20 cellular contexts compared by ENCODE assay signal in the genomic region with DNA sequence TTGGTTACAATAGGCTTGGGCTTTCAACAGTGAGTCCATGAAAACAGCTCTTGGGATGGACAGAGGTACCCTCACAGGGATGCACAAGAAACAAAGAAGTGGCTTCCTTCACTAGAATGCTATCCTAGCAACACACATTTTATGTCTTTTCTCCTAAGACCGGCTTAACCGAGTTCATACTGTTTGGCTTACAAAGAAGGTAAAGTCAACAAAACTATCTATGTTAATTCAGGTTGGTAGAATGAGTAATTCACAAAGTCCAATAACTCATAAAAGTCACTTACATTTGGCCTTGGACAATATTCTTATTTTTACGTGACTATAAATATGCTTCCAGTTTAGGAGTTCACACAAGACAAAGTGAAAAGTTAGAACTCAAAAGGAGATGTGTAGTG. TPM values are rescaled to one million over a fixed set of nuclear protein-coding genes. Genes with fewer than 3 reads are reported as not detected.
DNase-seq lines count a peak whose midpoint lies in the region; ATAC-seq and TF ChIP-seq lines count a peak whose summit lies in the region.
"Had no signal": no experiment of that assay in that cellular context is flagged by ENCODE, and none has a peak within 500 bp of the region (broad histone marks: within the 10 kb centered on the region; RNA-seq: fewer than 3 reads in every experiment).

No MANE protein-coding gene starts in this region.

- DNase-seq in RWPE2 (ENCODE audit: low spot score) (no peak), hepatocyte (ENCODE audit: low spot score) (peak; percentile 33), KBM-7 (no peak), posterior cingulate gyrus (no peak), putamen (ENCODE audit: low spot score) (no peak)
- DNase-seq: ACHN; activated B cell treated with CpG ODN at 0.5 μM for 24 hours; activated CD4-positive, alpha-beta memory T cell treated with anti-CD3 and anti-CD28 coated beads, Interleukin-2, amount 10 ng/mL, durations not matched to agents 7 days and 5 days; activated naive CD4-positive, alpha-beta T cell; NCI-H1436 treated with DMSO at 0.1 percent for 48 hours; NCI-H2171; NCI-H69; SJCRH30; substantia nigra had no signal

- in situ Hi-C loops in KBM-7 (cut with MboI; ENCODE audit: low pct_unique_long_range_greater_than_20kb, low sequenced_read_pairs): loop anchor here (25.0 kb wide), 1 partner anchor 648 kb away; no protein-coding TSS in a partner anchor

- H3K4me3 ChIP-seq in BLaER1 treated with 17β-estradiol and CSF1 and Interleukin-3, amounts not matched to agents 10 nM and 100 nM: peak overlapping the region in 7 of 10 experiments; percentile 38 to 56 (median 43); a peak in 12 of 20 replicates
- no peak overlapping the region for H3K4me3 ChIP-seq in RWPE2 (ENCODE audit: severe bottlenecking)
- H3K4me3 ChIP-seq in hepatocyte: no peak overlapping the region
- no peak overlapping the region for H3K4me3 ChIP-seq in neutrophil (ENCODE audit: low read depth in 1 of 2, low read length in 1 of 2)
- H3K4me3 ChIP-seq: SJCRH30 had no signal

- no peak overlapping the region for H2AFZ ChIP-seq in hepatocyte
- H2AFZ ChIP-seq: parathyroid adenoma had no signal

- H3K79me2 ChIP-seq in hepatocyte: no peaks in the 10 kb centered on the region
- H3K79me2 ChIP-seq: parathyroid adenoma had no signal

- peak overlapping the region; percentile 64 to 97 (median 92) for H3K4me2 ChIP-seq in BLaER1 treated with 17β-estradiol and CSF1 and Interleukin-3, amounts not matched to agents 10 nM and 100 nM
- H3K4me2 ChIP-seq in hepatocyte: peak overlapping the region; percentile 29

- H3K9ac ChIP-seq in BLaER1 treated with 17β-estradiol and CSF1 and Interleukin-3, amounts not matched to agents 10 nM and 100 nM: peak overlapping the region in 9 of 11 experiments; percentile 17 to 88 (median 60); a peak in 17 of 22 replicates
- H3K9ac ChIP-seq: parathyroid adenoma had no signal

- TF ChIP-seq CTCF in RWPE2 (IDR thresholded peaks at IDR 0.05; ENCODE audit: poor library complexity, severe bottlenecking): no peak
- no peak for TF ChIP-seq CTCF in hepatocyte (IDR thresholded peaks at IDR 0.05; ENCODE audit: poor library complexity)
- no peak for TF ChIP-seq CTCF in neutrophil (IDR thresholded peaks at IDR 0.05)

- ATAC-seq in RWPE2 (ENCODE audit: low read depth) (no peak), GM18858 (IDR thresholded peaks at IDR 0.05; ENCODE audit: unreplicated experiment) (no peak)

- no peaks in the 10 kb centered on the region for H3K27me3 ChIP-seq in BLaER1 treated with 17β-estradiol and CSF1 and Interleukin-3, amounts not matched to agents 10 nM and 100 nM
- no peaks in the 10 kb centered on the region for H3K27me3 ChIP-seq in RWPE2 (ENCODE audit: insufficient read depth, poor library complexity, severe bottlenecking)
- no peaks in the 10 kb centered on the region for H3K27me3 ChIP-seq in hepatocyte
- H3K27me3 ChIP-seq in neutrophil: no peaks in the 10 kb centered on the region
- H3K27me3 ChIP-seq: SJCRH30 had no signal

- peaks cover 78 to 99% (median 95%) of the 10 kb centered on the region in 10 experiments for H3K4me1 ChIP-seq in BLaER1 treated with 17β-estradiol and CSF1 and Interleukin-3, amounts not matched to agents 10 nM and 100 nM
- peaks cover 44% of the 10 kb centered on the region for H3K4me1 ChIP-seq in RWPE2 (ENCODE audit: insufficient read depth, poor library complexity, severe bottlenecking)
- peaks cover 17% of the 10 kb centered on the region for H3K4me1 ChIP-seq in hepatocyte (ENCODE audit: insufficient read depth)
- peaks cover 94 to 97% of the 10 kb centered on the region in 2 experiments for H3K4me1 ChIP-seq in neutrophil (ENCODE audit: control insufficient read depth in 1 of 2, insufficient read depth in 1 of 2, low read depth in 1 of 2, low read length in 1 of 2)
- H3K4me1 ChIP-seq: parathyroid adenoma, SJCRH30 had no signal

- H3K9me2 ChIP-seq in hepatocyte (replicated peaks; ENCODE audit: insufficient read depth): no peaks in the 10 kb centered on the region

- WGBS in hepatocyte (ENCODE audit: low lambda C conversion rate, missing lambda C conversion rate): 50% methylated on average over 3 of the region's 3 CpGs

- no peaks in the 10 kb centered on the region for H3K9me3 ChIP-seq in BLaER1 treated with 17β-estradiol and CSF1 and Interleukin-3, amounts not matched to agents 10 nM and 100 nM (replicated peaks in 1 of 11)
- no peaks in the 10 kb centered on the region for H3K9me3 ChIP-seq in RWPE2 (ENCODE audit: severe bottlenecking)
- no peaks in the 10 kb centered on the region for H3K9me3 ChIP-seq in hepatocyte (ENCODE audit: low read depth)
- H3K9me3 ChIP-seq in neutrophil: no peaks in the 10 kb centered on the region
- H3K9me3 ChIP-seq: SJCRH30 had no signal

- no peaks in the 10 kb centered on the region for H4K20me1 ChIP-seq in BLaER1 treated with 17β-estradiol and CSF1 and Interleukin-3, amounts not matched to agents 10 nM and 100 nM
- no peaks in the 10 kb centered on the region for H4K20me1 ChIP-seq in hepatocyte (ENCODE audit: insufficient read depth, poor library complexity, severe bottlenecking)

- intact Hi-C loops in posterior cingulate gyrus (cut with DNase I): no loop called here

- peaks cover 0 to 30% (median 0%) of the 10 kb centered on the region in 11 experiments; a peak in 4 of 22 replicates for H3K36me3 ChIP-seq in BLaER1 treated with 17β-estradiol and CSF1 and Interleukin-3, amounts not matched to agents 10 nM and 100 nM
- H3K36me3 ChIP-seq in RWPE2 (ENCODE audit: low read depth) (no peaks in the 10 kb centered on the region), hepatocyte (replicated peaks; ENCODE audit: insufficient read depth, low read depth) (no peaks in the 10 kb centered on the region), neutrophil (no peaks in the 10 kb centered on the region)
- H3K36me3 ChIP-seq: SJCRH30 had no signal

- peak overlapping the region in 9 of 11 experiments; percentile 44 to 92 (median 79); a peak in 18 of 22 replicates for H3K27ac ChIP-seq in BLaER1 treated with 17β-estradiol and CSF1 and Interleukin-3, amounts not matched to agents 10 nM and 100 nM
- H3K27ac ChIP-seq in RWPE2 (ENCODE audit: poor library complexity, severe bottlenecking) (peak overlapping the region; percentile 89), hepatocyte (peak overlapping the region; percentile 77), neutrophil (peak overlapping the region; percentile 84)
- H3K27ac ChIP-seq: SJCRH30 had no signal

RNA-seq across cellular contexts. Expression of gene ERG, which starts 9.0 kb away (rescaled TPM):
- total RNA-seq in hepatocyte: 4.7 and 5.1 TPM in 2 replicates
- 1.9 and 2.5 TPM in 2 replicates for polyA plus RNA-seq in hepatocyte
- total RNA-seq: activated B cell treated with CpG ODN at 0.5 μM for 24 hours; activated CD4-positive, alpha-beta memory T cell treated with anti-CD3 and anti-CD28 coated beads, Interleukin-2, amount 10 ng/mL, durations not matched to agents 7 days and 5 days; MCF 10A; OCI-LY7; SJCRH30 had no signal

Comparison
In these comparisons a context has a peak if more than half of its experiments do, and no peak if none do; other contexts are left out.
1. H3K4me3 ChIP-seq: peak in BLaER1 treated with 17β-estradiol and CSF1 and Interleukin-3, amounts not matched to agents 10 nM and 100 nM (7 of 10); none in RWPE2 (single experiment), hepatocyte (single experiment) and neutrophil (0 of 2).
2. Peak in every context shown above with its lines, with median percentiles within 50 percentile points of each other: H3K27ac ChIP-seq.